In the genomic region with DNA sequence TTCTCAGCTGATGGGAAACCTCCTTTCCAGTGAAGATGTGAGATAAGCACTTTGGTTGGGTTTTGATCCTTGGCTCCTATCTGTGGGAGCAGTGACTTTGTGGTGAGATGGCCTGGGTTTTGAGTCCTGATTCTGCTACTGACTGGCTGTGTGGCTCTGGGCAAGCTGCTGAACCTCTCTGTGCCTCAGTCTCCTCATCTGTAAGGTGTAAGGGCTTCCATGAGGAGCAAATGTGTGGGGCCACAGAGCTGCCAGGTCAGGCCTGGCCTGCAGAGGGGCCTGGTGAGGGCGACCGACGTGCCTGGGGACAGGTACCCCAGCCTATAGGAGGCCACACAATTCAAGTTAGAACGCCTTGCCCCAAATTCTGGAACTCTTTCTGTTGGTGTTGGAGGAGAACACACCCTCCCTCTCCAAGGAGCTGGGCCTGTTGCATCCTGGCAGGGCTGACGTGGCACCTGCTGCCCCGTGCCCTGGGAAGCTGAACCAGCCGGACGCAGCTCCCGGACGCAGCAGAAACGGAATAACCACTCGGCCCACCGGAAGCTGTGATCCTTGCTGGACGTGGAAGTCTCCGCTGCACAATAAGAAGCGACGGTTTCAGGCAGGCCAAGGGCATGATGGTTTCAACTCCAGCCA, we compare ENCODE assay signal across 19 cellular contexts.
DNase-seq lines count a peak whose midpoint lies in the region; ATAC-seq, FAIRE-seq and TF ChIP-seq lines count a peak whose summit lies in the region.
"Had no signal": no experiment of that assay in that cellular context is flagged by ENCODE, and none has a peak within 500 bp of the region (broad histone marks: within the 10 kb centered on the region; RNA-seq: fewer than 3 reads in every experiment).

No MANE protein-coding gene starts in this region.

- intact Hi-C loops in kidney (cut with DNase I) (no loop called here), prostate gland (cut with DNase I) (no loop called here)
- intact Hi-C loops in activated T-helper 1 cell treated with anti-CD3 and anti-CD28 coated beads, Interleukin-12 subunit alpha, Interleukin-12 subunit beta, Interleukin-2, Interleukin-4 antibody, amounts not matched to agents 30 ng/mL and 10 ng/mL and 1 ng/mL, durations not matched to agents 14 hours and 24 hours and 36 hours (cut with micrococcal nuclease): no loop called here

- no peaks in the 10 kb centered on the region for H3K9me3 Mint-ChIP-seq in activated naive CD8-positive, alpha-beta T cell treated with anti-CD3 and anti-CD28 coated beads, Interleukin-2, amount 50 U/mL, for 24 hours
- no peaks in the 10 kb centered on the region for H3K9me3 Mint-ChIP-seq in activated T-helper 1 cell treated with anti-CD3 and anti-CD28 coated beads, Interleukin-12 subunit alpha, Interleukin-12 subunit beta, Interleukin-2, Interleukin-4 antibody, amounts not matched to agents 30 ng/mL and 10 ng/mL and 1 ng/mL, durations not matched to agents 14 hours and 24 hours and 36 hours

- no peak overlapping the region for H2BK12ac ChIP-seq in H1 (ENCODE audit: low read depth, low read length)

- 95% methylated on average over 17 of the region's 17 CpGs; no CpG with 5 or more reads in 1 of the 2 experiments for WGBS in H1 (ENCODE audit: extremely low coverage in 1 of 2, insufficient coverage in 1 of 2, insufficient read length in 1 of 2, insufficient replicate concordance in 2 of 2, low coverage in 1 of 2, low lambda C conversion rate in 2 of 2, missing lambda C conversion rate in 1 of 2), 2 experiments
- WGBS in prostate gland: 87% methylated on average over 17 of the region's 17 CpGs

- no peaks in the 10 kb centered on the region for H3K79me2 ChIP-seq in H1 (ENCODE audit: control insufficient read depth in 1 of 2, insufficient read depth in 2 of 2, low read length in 2 of 2)

- H3K36me3 Mint-ChIP-seq in activated naive CD8-positive, alpha-beta T cell treated with anti-CD3 and anti-CD28 coated beads, Interleukin-2, amount 50 U/mL, for 24 hours (ENCODE audit: low read depth): peaks cover 9% of the 10 kb centered on the region
- H3K36me3 Mint-ChIP-seq in activated T-helper 1 cell treated with anti-CD3 and anti-CD28 coated beads, Interleukin-12 subunit alpha, Interleukin-12 subunit beta, Interleukin-2, Interleukin-4 antibody, amounts not matched to agents 30 ng/mL and 10 ng/mL and 1 ng/mL, durations not matched to agents 14 hours and 24 hours and 36 hours (ENCODE audit: low read depth): peaks cover 12% of the 10 kb centered on the region

- no peak overlapping the region for H4K5ac ChIP-seq in H1 (ENCODE audit: insufficient read length, low read depth, low read length)

- no peak overlapping the region for H3K9ac ChIP-seq in H1 (replicated peaks in 1 of 4; ENCODE audit: extremely low read depth in 1 of 4, low read depth in 3 of 4, low read length in 3 of 4)
- H3K9ac ChIP-seq in kidney (ENCODE audit: low read length in 2 of 2): peak overlapping the region in 1 of 2 donors; percentile 8
- H3K9ac ChIP-seq: BLaER1 treated with 17β-estradiol and CSF1 and Interleukin-3, amounts not matched to agents 10 nM and 100 nM had no signal

- no peaks in the 10 kb centered on the region for H3K27me3 Mint-ChIP-seq in activated naive CD8-positive, alpha-beta T cell treated with anti-CD3 and anti-CD28 coated beads, Interleukin-2, amount 50 U/mL, for 24 hours
- H3K27me3 Mint-ChIP-seq in activated T-helper 1 cell treated with anti-CD3 and anti-CD28 coated beads, Interleukin-12 subunit alpha, Interleukin-12 subunit beta, Interleukin-2, Interleukin-4 antibody, amounts not matched to agents 30 ng/mL and 10 ng/mL and 1 ng/mL, durations not matched to agents 14 hours and 24 hours and 36 hours (ENCODE audit: insufficient read depth): no peaks in the 10 kb centered on the region

- DNase-seq in H1 (ENCODE audit: low read depth in 1 of 2, low spot score in 2 of 2) (no peak), kidney (peak; percentile 46), prostate gland (ENCODE audit: low spot score) (no peak), occipital lobe (lab: John Stamatoyannopoulos, UW) (no peak), T-helper 1 cell (no peak)
- no peak for DNase-seq in activated naive CD8-positive, alpha-beta T cell treated with anti-CD3 and anti-CD28 coated beads, Interleukin-2, amount 50 U/mL, for 24 hours
- DNase-seq in activated T-helper 1 cell treated with anti-CD3 and anti-CD28 coated beads, Interleukin-12 subunit alpha, Interleukin-12 subunit beta, Interleukin-2, Interleukin-4 antibody, amounts not matched to agents 30 ng/mL and 10 ng/mL and 1 ng/mL, durations not matched to agents 14 hours and 24 hours and 36 hours (ENCODE audit: low spot score): no peak
- DNase-seq: DND-41; HCEC 1CT; NCI-H1105 treated with DMSO at 0.1 percent for 48 hours; NCI-H1694 treated with DMSO at 0.1 percent for 48 hours; NCI-H345; NK-92 treated with Interleukin-12 subunit alpha and Interleukin-12 subunit beta, amount 100 ng/mL, for 24 hours had no signal

- H2BK5ac ChIP-seq in H1 (ENCODE audit: low read depth, low read length): no peak overlapping the region; the same call in 1 of the 2 replicates

- no peak overlapping the region for H4K8ac ChIP-seq in H1 (ENCODE audit: extremely low read depth, insufficient read depth, low read length)

- H3K27me3 ChIP-seq in H1 (replicated peaks in 1 of 4; ENCODE audit: control insufficient read depth in 3 of 4, extremely low read depth in 1 of 4, insufficient read depth in 3 of 4, low read length in 3 of 4): no peaks in the 10 kb centered on the region
- H3K27me3 ChIP-seq in prostate gland (replicated peaks; ENCODE audit: insufficient read depth): no peaks in the 10 kb centered on the region
- H3K27me3 ChIP-seq: BLaER1 treated with 17β-estradiol and CSF1 and Interleukin-3, amounts not matched to agents 10 nM and 100 nM had no signal

- no peak overlapping the region for H3K4me3 ChIP-seq in H1 (ENCODE audit: extremely low read depth in 1 of 4, insufficient read depth in 2 of 4, low read depth in 3 of 4, low read length in 4 of 4)
- H3K4me3 ChIP-seq in kidney (ENCODE audit: low read length in 2 of 2): peak overlapping the region; percentile 3 to 56
- no peak overlapping the region for H3K4me3 ChIP-seq in prostate gland
- H3K4me3 ChIP-seq: A549; BLaER1 treated with 17β-estradiol and CSF1 and Interleukin-3, amounts not matched to agents 10 nM and 100 nM had no signal

- H2AFZ ChIP-seq in H1 (ENCODE audit: low read length): no peak overlapping the region

- FAIRE-seq in H1 (lab: Jason Lieb, UNC) (no peak), kidney (lab: Jason Lieb, UNC) (no peak)
- FAIRE-seq: A549, G401.6, HTR-8/SVneo had no signal

- POLR2A ChIA-PET in H1 (lab: Charles Lee; ENCODE audit: partially characterized antibody): no interaction called here

- peak overlapping the region; percentile 54 for H3K4ac ChIP-seq in H1 (replicated peaks; ENCODE audit: insufficient read length, low read depth, low read length)

- H4K20me1 ChIP-seq in H1 (replicated peaks in 1 of 2; ENCODE audit: control insufficient read depth in 1 of 2, insufficient read depth in 2 of 2, low read length in 2 of 2): no peaks in the 10 kb centered on the region

- TF ChIP-seq CTCF in C4-2B (conservative IDR thresholded peaks at IDR 0.05): no peak
- TF ChIP-seq CTCF in H1 (IDR thresholded peaks at IDR 0.05; ENCODE audit: control extremely low read depth in 1 of 3, insufficient read depth in 1 of 3, low read depth in 1 of 3, low read length in 3 of 3): no peak
- no peak for TF ChIP-seq CTCF in kidney (IDR thresholded peaks at IDR 0.05; ENCODE audit: borderline replicate concordance, extremely low read depth, insufficient read depth)
- no peak for TF ChIP-seq CTCF in prostate gland (IDR thresholded peaks at IDR 0.05)

- no peak overlapping the region for H3K56ac ChIP-seq in H1 (replicated peaks; ENCODE audit: insufficient read length, low read depth, low read length)

- no peaks in the 10 kb centered on the region for H3K9me3 ChIP-seq in H1 (ENCODE audit: insufficient read depth in 2 of 2, low read depth in 1 of 2, low read length in 1 of 2)
- H3K9me3 ChIP-seq in kidney (ENCODE audit: control insufficient read depth in 1 of 2, low read length in 2 of 2): no peaks in the 10 kb centered on the region
- no peaks in the 10 kb centered on the region for H3K9me3 ChIP-seq in prostate gland
- H3K9me3 ChIP-seq: A549; BLaER1 treated with 17β-estradiol and CSF1 and Interleukin-3, amounts not matched to agents 10 nM and 100 nM had no signal

- H3K23me2 ChIP-seq in H1 (ENCODE audit: low read depth, low read length): no peaks in the 10 kb centered on the region

- no peak overlapping the region for H3K14ac ChIP-seq in H1 (ENCODE audit: insufficient read length)

- no peak overlapping the region for H2BK20ac ChIP-seq in H1 (ENCODE audit: low read length)

- peaks cover 23% of the 10 kb centered on the region for H3K4me1 Mint-ChIP-seq in activated naive CD8-positive, alpha-beta T cell treated with anti-CD3 and anti-CD28 coated beads, Interleukin-2, amount 50 U/mL, for 24 hours
- no peaks in the 10 kb centered on the region for H3K4me1 Mint-ChIP-seq in activated T-helper 1 cell treated with anti-CD3 and anti-CD28 coated beads, Interleukin-12 subunit alpha, Interleukin-12 subunit beta, Interleukin-2, Interleukin-4 antibody, amounts not matched to agents 30 ng/mL and 10 ng/mL and 1 ng/mL, durations not matched to agents 14 hours and 24 hours and 36 hours (ENCODE audit: low read depth)

- H3K27ac ChIP-seq in C4-2B (peak overlapping the region; percentile 74), H1 (ENCODE audit: low read depth, low read length) (no peak overlapping the region), kidney (ENCODE audit: low read depth in 2 of 2, low read length in 2 of 2) (peak overlapping the region; percentile 89 to 91), prostate gland (peak overlapping the region; percentile 82 to 88)
- H3K27ac ChIP-seq: A549; BLaER1 treated with 17β-estradiol and CSF1 and Interleukin-3, amounts not matched to agents 10 nM and 100 nM; HL-60 had no signal

- H4K91ac ChIP-seq in H1 (replicated peaks; ENCODE audit: insufficient read length, low read length): no peak overlapping the region

- no peak overlapping the region for H2AK5ac ChIP-seq in H1 (ENCODE audit: low read depth, low read length)

- no peak overlapping the region for H3K4me3 Mint-ChIP-seq in activated naive CD8-positive, alpha-beta T cell treated with anti-CD3 and anti-CD28 coated beads, Interleukin-2, amount 50 U/mL, for 24 hours
- H3K4me3 Mint-ChIP-seq in activated T-helper 1 cell treated with anti-CD3 and anti-CD28 coated beads, Interleukin-12 subunit alpha, Interleukin-12 subunit beta, Interleukin-2, Interleukin-4 antibody, amounts not matched to agents 30 ng/mL and 10 ng/mL and 1 ng/mL, durations not matched to agents 14 hours and 24 hours and 36 hours: no peak overlapping the region

- no peak overlapping the region for H3K23ac ChIP-seq in H1 (ENCODE audit: insufficient read length)

- H3K18ac ChIP-seq in H1 (ENCODE audit: extremely low read depth, low read length): no peak overlapping the region

- no peak overlapping the region for H3K4me2 ChIP-seq in H1 (ENCODE audit: insufficient read depth in 1 of 2, low read depth in 2 of 2, low read length in 2 of 2)
- H3K4me2 ChIP-seq: A549; BLaER1 treated with 17β-estradiol and CSF1 and Interleukin-3, amounts not matched to agents 10 nM and 100 nM had no signal

- no peak overlapping the region for H3K27ac Mint-ChIP-seq in activated naive CD8-positive, alpha-beta T cell treated with anti-CD3 and anti-CD28 coated beads, Interleukin-2, amount 50 U/mL, for 24 hours
- no peak overlapping the region for H3K27ac Mint-ChIP-seq in activated T-helper 1 cell treated with anti-CD3 and anti-CD28 coated beads, Interleukin-12 subunit alpha, Interleukin-12 subunit beta, Interleukin-2, Interleukin-4 antibody, amounts not matched to agents 30 ng/mL and 10 ng/mL and 1 ng/mL, durations not matched to agents 14 hours and 24 hours and 36 hours

- H2BK15ac ChIP-seq in H1 (ENCODE audit: low read length): 0 out of 2 replicates have a peak overlapping the region, but pooled peaks have one; percentile 72

- CTCF ChIA-PET in H1 (lab: Charles Lee; ENCODE audit: partially characterized antibody): interaction anchor here (0.6 to 13.7 kb wide), 3 partner anchors 10 to 116 kb away, joined by 3 to 188 read pairs (median 3); no protein-coding TSS in a partner anchor

- H2BK120ac ChIP-seq in H1 (replicated peaks; ENCODE audit: low read depth, low read length): no peak overlapping the region

- H3K36me3 ChIP-seq in H1 (ENCODE audit: control insufficient read depth in 2 of 4, insufficient read depth in 4 of 4, low read length in 3 of 4) (no peaks in the 10 kb centered on the region; a peak in 1 of 8 replicates), kidney (ENCODE audit: control insufficient read depth in 1 of 2, insufficient read depth in 2 of 2, low read length in 2 of 2) (peaks cover 2 to 3% of the 10 kb centered on the region in 2 donors), prostate gland (no peaks in the 10 kb centered on the region)

- ATAC-seq in activated naive CD8-positive, alpha-beta T cell treated with anti-CD3 and anti-CD28 coated beads, Interleukin-2, amount 50 U/mL, for 24 hours: no peak
- ATAC-seq: A549 had no signal

- no peak for TF ChIP-seq RAD21 in H1 (IDR thresholded peaks at IDR 0.05 in 1 of 2, conservative IDR thresholded peaks at IDR 0.05 in 1 of 2; ENCODE audit: low read depth in 2 of 2, low read length in 2 of 2)

- TF ChIP-seq EP300 in H1 (IDR thresholded peaks at IDR 0.05; ENCODE audit: borderline replicate concordance in 1 of 2, low read depth in 2 of 2, low read length in 2 of 2): no peak

- H3K4me1 ChIP-seq in H1 (replicated peaks in 1 of 4; ENCODE audit: control insufficient read depth in 3 of 4, insufficient read depth in 4 of 4, low read length in 3 of 4) (peaks cover 0 to 10% (median 1%) of the 10 kb centered on the region in 4 experiments; a peak in 5 of 7 replicates), kidney (ENCODE audit: control insufficient read depth in 1 of 2, insufficient read depth in 1 of 2, low read depth in 1 of 2, low read length in 2 of 2) (peaks cover 23 to 33% of the 10 kb centered on the region in 2 donors), prostate gland (replicated peaks) (peaks cover 31% of the 10 kb centered on the region)
- H3K4me1 ChIP-seq: A549 had no signal

- H3K79me1 ChIP-seq in H1 (ENCODE audit: low read depth, low read length): no peaks in the 10 kb centered on the region; the same call in 1 of the 2 replicates

- TF ChIP-seq POLR2A in H1 (IDR thresholded peaks at IDR 0.05; ENCODE audit: control extremely low read depth in 1 of 2, low read depth in 2 of 2, low read length in 2 of 2): no peak
- no peak for TF ChIP-seq POLR2A in prostate gland (IDR thresholded peaks at IDR 0.05)

Comparison
In these comparisons a context has a peak if more than half of its experiments do, and no peak if none do; other contexts are left out.
1. H3K4me3 ChIP-seq: peak in kidney (2 of 2); none in H1 (0 of 4) and prostate gland (0 of 2).